28 cellular contexts compared by ENCODE assay signal in the genomic region with DNA sequence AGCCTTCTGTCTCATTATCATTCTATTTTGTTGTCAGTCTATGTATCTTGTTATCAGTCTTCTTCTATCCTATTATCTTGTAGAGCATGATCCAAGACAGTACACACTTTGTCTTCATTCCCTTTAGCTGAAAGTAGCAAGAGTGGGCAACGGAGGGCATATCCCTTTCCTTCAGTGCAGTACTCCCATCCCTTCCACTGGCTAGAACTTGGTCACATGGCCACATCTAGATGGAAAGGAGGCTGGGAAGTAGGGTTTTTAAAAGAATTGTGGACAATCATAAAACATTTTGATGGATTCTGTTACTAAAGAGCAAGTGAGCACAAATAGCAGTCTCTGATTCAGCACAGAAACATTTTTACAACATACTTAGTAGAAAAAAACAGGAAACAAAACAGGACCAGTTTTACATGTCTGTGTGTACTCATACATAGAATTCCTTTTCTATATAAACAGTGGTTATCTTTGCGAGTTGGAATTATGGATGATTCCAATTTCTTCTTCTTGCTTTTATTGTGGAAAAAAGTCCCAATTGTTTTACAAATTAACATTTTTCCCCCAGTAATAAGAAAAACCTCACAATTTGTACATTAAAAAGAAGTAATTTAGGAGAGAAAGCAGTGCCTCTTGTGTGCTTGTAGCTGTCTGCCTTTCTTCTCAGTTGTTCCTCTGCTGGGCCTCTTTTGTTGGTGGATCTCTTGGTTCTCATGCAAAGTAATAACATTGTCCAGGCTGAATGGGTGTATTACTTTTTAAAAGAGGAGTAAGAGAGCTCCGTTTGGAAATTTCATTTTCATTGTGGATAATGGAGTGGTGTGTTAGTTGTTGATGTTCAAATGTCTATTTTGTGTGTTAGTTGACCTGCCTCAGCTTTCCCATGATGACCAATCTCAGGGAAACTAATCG.
DNase-seq lines count a peak whose midpoint lies in the region; ATAC-seq and TF ChIP-seq lines count a peak whose summit lies in the region.
"Had no signal": no experiment of that assay in that cellular context is flagged by ENCODE, and none has a peak within 500 bp of the region (broad histone marks: within the 10 kb centered on the region; RNA-seq: fewer than 3 reads in every experiment).

No MANE protein-coding gene starts in this region.

- no peaks in the 10 kb centered on the region for H3K4me1 Mint-ChIP-seq in T-helper 17 cell
- H3K4me1 Mint-ChIP-seq: stimulated activated naive B cell treated with anti-CD40 and anti-IgM and Interleukin-4, amounts not matched to agents 10 μg/mL and 1 μg/mL and 100 μg/mL, for 72 hours had no signal

- WGBS in mesodermal cell (ENCODE audit: insufficient coverage in 2 of 2), 2 experiments, result 63 to 76% methylated on average over 1 to 2 of the region's 4 CpGs
- WGBS in tibial nerve, 2 donors, result 55 to 66% methylated on average over 4 of the region's 4 CpGs

- no peaks in the 10 kb centered on the region for H3K27me3 Mint-ChIP-seq in T-helper 17 cell
- H3K27me3 Mint-ChIP-seq: CD4-positive, alpha-beta T cell; stimulated activated naive B cell treated with anti-CD40 and anti-IgM and Interleukin-4, amounts not matched to agents 10 μg/mL and 1 μg/mL and 100 μg/mL, for 72 hours had no signal

- peaks cover 3% of the 10 kb centered on the region for H3K9me3 ChIP-seq in mesodermal cell (ENCODE audit: control insufficient read depth, low read length)
- peaks cover 2% of the 10 kb centered on the region for H3K9me3 ChIP-seq in T-helper 17 cell (ENCODE audit: control insufficient read depth, low read length, poor library complexity, severe bottlenecking)
- peaks cover 0 to 7% (median 2%) of the 10 kb centered on the region in 4 donors for H3K9me3 ChIP-seq in tibial nerve
- H3K9me3 ChIP-seq: esophagus squamous epithelium, SJCRH30 had no signal

- H3K27ac Mint-ChIP-seq in T-helper 17 cell, result no peak overlapping the region
- H3K27ac Mint-ChIP-seq: activated naive CD4-positive, alpha-beta T cell treated with anti-CD3 and anti-CD28 coated beads, Interleukin-2, amount 50 U/mL, for 72 hours; activated T-cell treated with anti-CD3 and anti-CD28 coated beads, Interleukin-2, amount 50 U/mL, for 72 hours; CD4-positive, alpha-beta T cell; stimulated activated naive B cell treated with anti-CD40 and anti-IgM and Interleukin-4, amounts not matched to agents 10 μg/mL and 1 μg/mL and 100 μg/mL, for 72 hours; T-helper 2 cell treated with Interferon-gamma antibody and Interleukin-4, amounts not matched to agents 5 μg/mL and 100 μg/mL, for 36 hours; type B pancreatic cell had no signal

- no peaks in the 10 kb centered on the region for H3K36me3 Mint-ChIP-seq in T-helper 17 cell (ENCODE audit: low read depth)
- H3K36me3 Mint-ChIP-seq: activated naive CD4-positive, alpha-beta T cell treated with anti-CD3 and anti-CD28 coated beads, Interleukin-2, amount 50 U/mL, for 72 hours; stimulated activated naive B cell treated with anti-CD40 and anti-IgM and Interleukin-4, amounts not matched to agents 10 μg/mL and 1 μg/mL and 100 μg/mL, for 72 hours; type B pancreatic cell had no signal

- H3K27me3 ChIP-seq in tibial nerve, result no peaks in the 10 kb centered on the region
- H3K27me3 ChIP-seq: SJCRH30 had no signal

- H3K4me3 ChIP-seq in epithelial cell of esophagus (ENCODE audit: low read length), result no peak overlapping the region
- H3K4me3 ChIP-seq in mesodermal cell (ENCODE audit: extremely low read depth, insufficient read depth, low read length, poor library complexity, severe bottlenecking), result no peak overlapping the region
- H3K4me3 ChIP-seq in tibial nerve, result no peak overlapping the region
- H3K4me3 ChIP-seq: dorsolateral prefrontal cortex, esophagus squamous epithelium, K562, SJCRH30 had no signal

- H3K4me1 ChIP-seq in mesodermal cell (ENCODE audit: control insufficient read depth, insufficient read depth, low read length, poor library complexity, severe bottlenecking) (peaks cover 9% of the 10 kb centered on the region), tibial nerve (no peaks in the 10 kb centered on the region)
- H3K4me1 ChIP-seq: esophagus squamous epithelium, SJCRH30 had no signal

- H3K36me3 ChIP-seq in mesodermal cell (ENCODE audit: control insufficient read depth, insufficient read depth, low read length) (no peaks in the 10 kb centered on the region), tibial nerve (no peaks in the 10 kb centered on the region)
- H3K36me3 ChIP-seq: esophagus squamous epithelium, SJCRH30 had no signal

- TF ChIP-seq EP300 in tibial nerve (IDR thresholded peaks at IDR 0.05), result no peak

- H3K4me3 Mint-ChIP-seq in T-helper 17 cell, result no peak overlapping the region
- H3K4me3 Mint-ChIP-seq: activated T-cell treated with anti-CD3 and anti-CD28 coated beads, Interleukin-2, amount 50 U/mL, for 72 hours; CD4-positive, alpha-beta T cell; stimulated activated naive B cell treated with anti-CD40 and anti-IgM and Interleukin-4, amounts not matched to agents 10 μg/mL and 1 μg/mL and 100 μg/mL, for 72 hours; T-helper 2 cell treated with Interferon-gamma antibody and Interleukin-4, amounts not matched to agents 5 μg/mL and 100 μg/mL, for 36 hours; type B pancreatic cell had no signal

- no peak for TF ChIP-seq POLR2A in tibial nerve (IDR thresholded peaks at IDR 0.05)

- ATAC-seq in T-helper 17 cell, result no peak
- ATAC-seq: activated naive CD4-positive, alpha-beta T cell treated with anti-CD3 and anti-CD28 coated beads, Interleukin-2, amount 50 U/mL, for 72 hours; activated T-cell treated with anti-CD3 and anti-CD28 coated beads, Interleukin-2, amount 50 U/mL, for 72 hours; K562; stimulated activated naive B cell treated with anti-CD40 and anti-IgM and Interleukin-4, amounts not matched to agents 10 μg/mL and 1 μg/mL and 100 μg/mL, for 72 hours had no signal

- TF ChIP-seq CTCF in epithelial cell of esophagus (IDR thresholded peaks at IDR 0.05; ENCODE audit: insufficient read depth, low read depth, low read length, missing control alignments), result no peak
- TF ChIP-seq CTCF in tibial nerve (IDR thresholded peaks at IDR 0.05), result no peak

- peak overlapping the region; percentile 63 for H3K27ac ChIP-seq in mesodermal cell (ENCODE audit: low read depth, low read length, severe bottlenecking)
- H3K27ac ChIP-seq in tibial nerve, result no peak overlapping the region
- H3K27ac ChIP-seq: dorsolateral prefrontal cortex, esophagus squamous epithelium, SJCRH30 had no signal

- DNase-seq in EL (peak; percentile 76), M059J (ENCODE audit: low read depth) (peak; percentile 70), epithelial cell of esophagus (ENCODE audit: low read depth) (peak; percentile 72), NCI-H774 (lab: John Stamatoyannopoulos, UW) (no peak), Kasumi-1 (lab: John Stamatoyannopoulos, UW) (no peak), T-helper 17 cell (no peak), tibial nerve (ENCODE audit: low spot score in 2 of 2) (no peak)
- DNase-seq: activated CD4-positive, CD25-positive, alpha-beta regulatory T cell treated with anti-CD3 and anti-CD28 coated beads, Interleukin-2, amount 50 U/mL, for 72 hours; activated CD8-positive, alpha-beta memory T cell treated with anti-CD3 and anti-CD28 coated beads for 24 hours; activated T-cell treated with anti-CD3 and anti-CD28 coated beads, Interleukin-2, amount 50 U/mL, for 72 hours; CD4-positive, alpha-beta T cell; DMS53; dorsolateral prefrontal cortex; esophagus squamous epithelium; GOT3; kidney; mesendoderm; NCI-H1092 treated with DMSO at 0.1 percent for 48 hours; NCI-H526; OCI-M1; retina; SJCRH30; stimulated activated naive B cell treated with anti-CD40 and anti-IgM and Interleukin-4, amounts not matched to agents 10 μg/mL and 1 μg/mL and 100 μg/mL, for 72 hours had no signal

Comparison
In these comparisons a context has a peak if more than half of its experiments do, and no peak if none do; other contexts are left out.
1. DNase-seq: peak in EL (single experiment), M059J (single experiment) and epithelial cell of esophagus (single experiment); none in NCI-H774 (single experiment), Kasumi-1 (0 of 2), T-helper 17 cell (0 of 3) and tibial nerve (0 of 2).